In the genomic region with DNA sequence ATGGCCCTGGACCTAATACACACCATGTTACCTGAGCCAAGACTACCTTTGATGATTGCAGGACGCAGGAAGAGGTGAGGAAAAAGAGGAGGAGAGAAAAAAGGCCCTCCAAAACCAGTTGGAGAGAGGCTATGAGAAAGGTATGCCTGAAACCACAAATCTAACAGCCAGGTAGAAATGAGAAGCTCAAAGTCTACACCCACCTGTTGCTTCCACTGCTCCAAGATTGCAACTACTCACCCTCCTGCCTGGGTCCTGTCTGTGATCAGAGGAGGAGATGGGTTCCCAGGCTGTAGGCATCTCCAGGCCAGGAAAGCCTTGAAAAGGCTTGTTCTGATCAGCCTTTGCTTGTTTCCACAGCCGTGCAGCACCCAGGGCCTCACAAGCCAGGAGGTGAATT, we compare ENCODE assay signal across 23 cellular contexts.
DNase-seq lines count a peak whose midpoint lies in the region; ATAC-seq and TF ChIP-seq lines count a peak whose summit lies in the region.
"Had no signal": no experiment of that assay in that cellular context is flagged by ENCODE, and none has a peak within 500 bp of the region (broad histone marks: within the 10 kb centered on the region; RNA-seq: fewer than 3 reads in every experiment).

No MANE protein-coding gene starts in this region.

- no peaks in the 10 kb centered on the region for H3K36me3 ChIP-seq in thyroid gland
- no peaks in the 10 kb centered on the region for H3K36me3 ChIP-seq in A673 (ENCODE audit: insufficient read depth, low read length, poor library complexity, severe bottlenecking)
- no peaks in the 10 kb centered on the region for H3K36me3 ChIP-seq in prostate gland
- H3K36me3 ChIP-seq: BE2C, BLaER1 had no signal

- H3K9me3 ChIP-seq in thyroid gland: no peaks in the 10 kb centered on the region
- no peaks in the 10 kb centered on the region for H3K9me3 ChIP-seq in A673 (ENCODE audit: low read depth, low read length, poor library complexity, severe bottlenecking)
- no peaks in the 10 kb centered on the region for H3K9me3 ChIP-seq in prostate gland
- H3K9me3 ChIP-seq: A549, BE2C, BLaER1 had no signal

- BruUV-seq in A673 (replicated peaks; lab: Mats Ljungman, UMichigan): no TSS peak

- TF ChIP-seq CTCF in omental fat pad (IDR thresholded peaks at IDR 0.05): no peak
- no peak for TF ChIP-seq CTCF in thyroid gland (IDR thresholded peaks at IDR 0.05)
- no peak for TF ChIP-seq CTCF in A673 (conservative IDR thresholded peaks at IDR 0.05; ENCODE audit: low read depth, low read length)
- no peak for TF ChIP-seq CTCF in prostate gland (IDR thresholded peaks at IDR 0.05)

- DNase-seq in DMS 273 (lab: John Stamatoyannopoulos, UW; ENCODE audit: unreplicated experiment) (peak; percentile 15), DMS 273 treated with DMSO at 0.1 percent for 48 hours (lab: John Stamatoyannopoulos, UW) (no peak), omental fat pad (ENCODE audit: low spot score) (no peak), thyroid gland (no peak), A673 (ENCODE audit: low spot score) (no peak), prostate gland (ENCODE audit: low spot score) (no peak)
- DNase-seq: ACHN; BE2C; C1 segment of cervical spinal cord; CD4-positive, alpha-beta memory T cell; CD4-positive, CD25-positive, alpha-beta regulatory T cell; CD8-positive, alpha-beta memory T cell; COR-L47; DMS153; DMS53; DMS79; DND-41; EL; GDM1 had no signal

- peak; percentile 10 for ATAC-seq in omental fat pad (ENCODE audit: low FRiP score)
- ATAC-seq: A549, GM12878 had no signal

- H3K27me3 ChIP-seq in thyroid gland: no peaks in the 10 kb centered on the region
- peaks cover 21% of the 10 kb centered on the region for H3K27me3 ChIP-seq in A673 (replicated peaks; ENCODE audit: insufficient read depth, low read depth, low read length, poor library complexity)
- no peaks in the 10 kb centered on the region for H3K27me3 ChIP-seq in prostate gland (replicated peaks; ENCODE audit: insufficient read depth)
- H3K27me3 ChIP-seq: BE2C, BLaER1 had no signal

- CTCF ChIA-PET in A673 (lab: Charles Lee): no interaction called here

- WGBS in thyroid gland, 2 donors: 47 to 74% methylated on average over 2 of the region's 2 CpGs
- WGBS in prostate gland: 50% methylated on average over 2 of the region's 2 CpGs

- H3K27ac ChIP-seq in thyroid gland (peak overlapping the region; percentile 38 to 77 (median 63)), A673 (ENCODE audit: low read depth, low read length, poor library complexity, severe bottlenecking) (no peak overlapping the region), prostate gland (no peak overlapping the region)
- H3K27ac ChIP-seq: 22Rv1, BLaER1 had no signal

- POLR2A ChIA-PET in A673 (lab: Charles Lee; ENCODE audit: low non-redundant PET): no interaction called here

- H3K4me1 ChIP-seq in thyroid gland (peaks cover 37 to 40% of the 10 kb centered on the region in 2 donors), A673 (ENCODE audit: insufficient read depth, low read length, poor library complexity, severe bottlenecking) (no peaks in the 10 kb centered on the region), prostate gland (replicated peaks) (no peaks in the 10 kb centered on the region)
- H3K4me1 ChIP-seq: A549, BE2C, BLaER1 had no signal

- H3K4me3 ChIP-seq in thyroid gland (replicated peaks in 1 of 3) (no peak overlapping the region), A673 (ENCODE audit: low read depth, low read length, poor library complexity, severe bottlenecking) (no peak overlapping the region), prostate gland (no peak overlapping the region)
- H3K4me3 ChIP-seq: A549, BLaER1, GM12878 had no signal

- no peak for TF ChIP-seq POLR2A in thyroid gland (IDR thresholded peaks at IDR 0.05)
- no peak for TF ChIP-seq POLR2A in prostate gland (IDR thresholded peaks at IDR 0.05)

- intact Hi-C loops in thyroid gland (cut with DNase I) (no loop called here), A673 (cut with micrococcal nuclease; ENCODE audit: unreplicated experiment) (no loop called here), prostate gland (cut with DNase I) (no loop called here)

Comparison
In these comparisons a context has a peak if more than half of its experiments do, and no peak if none do; other contexts are left out.
1. H3K27ac ChIP-seq: peak in thyroid gland (3 of 3); none in A673 (single experiment) and prostate gland (0 of 2).